Comparison of ENCODE assay signal across 1 cellular context in the genomic region with DNA sequence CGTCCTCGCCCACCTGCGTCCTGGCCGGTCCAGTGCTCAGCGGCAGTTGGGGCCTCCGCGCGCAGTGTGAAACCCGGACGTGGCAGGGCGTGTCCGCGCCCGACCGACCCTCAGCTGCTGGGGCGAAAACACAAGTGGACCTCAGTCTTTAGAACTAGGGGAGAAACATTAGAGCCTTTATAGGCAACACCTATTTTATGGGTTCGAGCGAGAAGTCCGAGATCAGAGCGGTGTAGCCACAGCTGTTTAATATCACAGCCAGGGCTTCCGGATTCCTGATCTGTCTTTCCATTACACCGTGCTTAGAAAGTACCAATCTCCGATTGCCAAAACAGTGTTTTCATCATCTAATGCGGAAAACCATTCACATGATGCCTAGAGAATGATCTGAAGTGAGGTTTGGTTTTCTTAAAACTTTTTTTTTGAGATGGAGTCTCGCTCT.
TF ChIP-seq lines count a peak whose summit lies in the region.

No MANE protein-coding gene starts in this region.

TF ChIP-seq in K562, 482 proteins besides CTCF, POLR2A, EP300 and RAD21 (continued from another document):
- TF ChIP-seq, protein P1, sequence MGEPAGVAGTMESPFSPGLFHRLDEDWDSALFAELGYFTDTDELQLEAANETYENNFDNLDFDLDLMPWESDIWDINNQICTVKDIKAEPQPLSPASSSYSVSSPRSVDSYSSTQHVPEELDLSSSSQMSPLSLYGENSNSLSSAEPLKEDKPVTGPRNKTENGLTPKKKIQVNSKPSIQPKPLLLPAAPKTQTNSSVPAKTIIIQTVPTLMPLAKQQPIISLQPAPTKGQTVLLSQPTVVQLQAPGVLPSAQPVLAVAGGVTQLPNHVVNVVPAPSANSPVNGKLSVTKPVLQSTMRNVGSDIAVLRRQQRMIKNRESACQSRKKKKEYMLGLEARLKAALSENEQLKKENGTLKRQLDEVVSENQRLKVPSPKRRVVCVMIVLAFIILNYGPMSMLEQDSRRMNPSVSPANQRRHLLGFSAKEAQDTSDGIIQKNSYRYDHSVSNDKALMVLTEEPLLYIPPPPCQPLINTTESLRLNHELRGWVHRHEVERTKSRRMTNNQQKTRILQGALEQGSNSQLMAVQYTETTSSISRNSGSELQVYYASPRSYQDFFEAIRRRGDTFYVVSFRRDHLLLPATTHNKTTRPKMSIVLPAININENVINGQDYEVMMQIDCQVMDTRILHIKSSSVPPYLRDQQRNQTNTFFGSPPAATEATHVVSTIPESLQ (CRISPR knock-in tag; IDR thresholded peaks at IDR 0.05) = no peak
- TF ChIP-seq RBBP5 (IDR thresholded peaks at IDR 0.05; ENCODE audit: borderline replicate concordance, insufficient read depth, low read length, poor library complexity, severe bottlenecking) (peak; percentile 16), CBFB (CRISPR knock-in tag; IDR thresholded peaks at IDR 0.05) (0 out of 2 replicates have a peak, but pooled peaks have one; percentile 46), XRCC4 (IDR thresholded peaks at IDR 0.05; ENCODE audit: extremely low read depth, insufficient read depth, insufficient read length) (no peak), POLR3A (IDR thresholded peaks at IDR 0.05; ENCODE audit: borderline replicate concordance, extremely low read depth, insufficient read depth, insufficient read length) (no peak), FOXM1 (IDR thresholded peaks at IDR 0.05; ENCODE audit: low read depth) (no peak), FOXM1 (CRISPR knock-in tag; IDR thresholded peaks at IDR 0.05; ENCODE audit: low read depth) (no peak), ZNF583 (CRISPR knock-in tag; IDR thresholded peaks at IDR 0.05) (no peak), SUPT5H (IDR thresholded peaks at IDR 0.05) (no peak), ELF2 (CRISPR knock-in tag; IDR thresholded peaks at IDR 0.05) (peak; percentile 53; the same call in 1 of the 2 replicates), KLF10 (CRISPR knock-in tag; IDR thresholded peaks at IDR 0.05) (no peak), HMG20B (CRISPR knock-in tag; IDR thresholded peaks at IDR 0.05) (no peak), MXI1 (IDR thresholded peaks at IDR 0.05; ENCODE audit: low read depth, low read length) (no peak), CSDE1 (IDR thresholded peaks at IDR 0.05) (no peak)
- TF ChIP-seq, protein P2, sequence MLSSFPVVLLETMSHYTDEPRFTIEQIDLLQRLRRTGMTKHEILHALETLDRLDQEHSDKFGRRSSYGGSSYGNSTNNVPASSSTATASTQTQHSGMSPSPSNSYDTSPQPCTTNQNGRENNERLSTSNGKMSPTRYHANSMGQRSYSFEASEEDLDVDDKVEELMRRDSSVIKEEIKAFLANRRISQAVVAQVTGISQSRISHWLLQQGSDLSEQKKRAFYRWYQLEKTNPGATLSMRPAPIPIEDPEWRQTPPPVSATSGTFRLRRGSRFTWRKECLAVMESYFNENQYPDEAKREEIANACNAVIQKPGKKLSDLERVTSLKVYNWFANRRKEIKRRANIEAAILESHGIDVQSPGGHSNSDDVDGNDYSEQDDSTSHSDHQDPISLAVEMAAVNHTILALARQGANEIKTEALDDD (IDR thresholded peaks at IDR 0.05) = no peak
- TF ChIP-seq, protein P3, sequence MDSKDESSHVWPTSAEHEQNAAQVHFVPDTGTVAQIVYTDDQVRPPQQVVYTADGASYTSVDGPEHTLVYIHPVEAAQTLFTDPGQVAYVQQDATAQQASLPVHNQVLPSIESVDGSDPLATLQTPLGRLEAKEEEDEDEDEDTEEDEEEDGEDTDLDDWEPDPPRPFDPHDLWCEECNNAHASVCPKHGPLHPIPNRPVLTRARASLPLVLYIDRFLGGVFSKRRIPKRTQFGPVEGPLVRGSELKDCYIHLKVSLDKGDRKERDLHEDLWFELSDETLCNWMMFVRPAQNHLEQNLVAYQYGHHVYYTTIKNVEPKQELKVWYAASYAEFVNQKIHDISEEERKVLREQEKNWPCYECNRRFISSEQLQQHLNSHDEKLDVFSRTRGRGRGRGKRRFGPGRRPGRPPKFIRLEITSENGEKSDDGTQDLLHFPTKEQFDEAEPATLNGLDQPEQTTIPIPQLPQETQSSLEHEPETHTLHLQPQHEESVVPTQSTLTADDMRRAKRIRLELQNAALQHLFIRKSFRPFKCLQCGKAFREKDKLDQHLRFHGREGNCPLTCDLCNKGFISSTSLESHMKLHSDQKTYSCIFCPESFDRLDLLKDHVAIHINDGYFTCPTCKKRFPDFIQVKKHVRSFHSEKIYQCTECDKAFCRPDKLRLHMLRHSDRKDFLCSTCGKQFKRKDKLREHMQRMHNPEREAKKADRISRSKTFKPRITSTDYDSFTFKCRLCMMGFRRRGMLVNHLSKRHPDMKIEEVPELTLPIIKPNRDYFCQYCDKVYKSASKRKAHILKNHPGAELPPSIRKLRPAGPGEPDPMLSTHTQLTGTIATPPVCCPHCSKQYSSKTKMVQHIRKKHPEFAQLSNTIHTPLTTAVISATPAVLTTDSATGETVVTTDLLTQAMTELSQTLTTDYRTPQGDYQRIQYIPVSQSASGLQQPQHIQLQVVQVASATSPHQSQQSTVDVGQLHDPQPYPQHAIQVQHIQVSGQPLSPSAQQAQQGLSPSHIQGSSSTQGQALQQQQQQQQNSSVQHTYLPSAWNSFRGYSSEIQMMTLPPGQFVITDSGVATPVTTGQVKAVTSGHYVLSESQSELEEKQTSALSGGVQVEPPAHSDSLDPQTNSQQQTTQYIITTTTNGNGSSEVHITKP (IDR thresholded peaks at IDR 0.05; ENCODE audit: partially characterized antibody) = no peak
- TF ChIP-seq, protein P4, sequence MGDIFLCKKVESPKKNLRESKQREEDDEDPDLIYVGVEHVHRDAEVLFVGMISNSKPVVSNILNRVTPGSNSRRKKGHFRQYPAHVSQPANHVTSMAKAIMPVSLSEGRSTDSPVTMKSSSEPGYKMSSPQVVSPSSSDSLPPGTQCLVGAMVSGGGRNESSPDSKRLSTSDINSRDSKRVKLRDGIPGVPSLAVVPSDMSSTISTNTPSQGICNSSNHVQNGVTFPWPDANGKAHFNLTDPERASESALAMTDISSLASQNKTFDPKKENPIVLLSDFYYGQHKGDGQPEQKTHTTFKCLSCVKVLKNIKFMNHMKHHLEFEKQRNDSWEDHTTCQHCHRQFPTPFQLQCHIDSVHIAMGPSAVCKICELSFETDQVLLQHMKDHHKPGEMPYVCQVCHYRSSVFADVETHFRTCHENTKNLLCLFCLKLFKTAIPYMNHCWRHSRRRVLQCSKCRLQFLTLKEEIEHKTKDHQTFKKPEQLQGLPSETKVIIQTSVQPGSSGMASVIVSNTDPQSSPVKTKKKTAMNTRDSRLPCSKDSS (IDR thresholded peaks at IDR 0.05; ENCODE audit: low read depth, partially characterized antibody) = no peak
TF ChIP-seq in K562: peak in this region for 20.
